ENCODE assay signal across 1 cellular context in genomic region chr5:110288766-110289165, GRCh38.
TF ChIP-seq lines count a peak whose summit lies in the region.

No MANE protein-coding gene starts in this region.

TF ChIP-seq in WTC11, 78 proteins besides CTCF, POLR2A, EP300 and RAD21 (continued from another document):
- TF ChIP-seq ZNF281 (CRISPR knock-in tag; IDR thresholded peaks at IDR 0.05), result no peak
- TF ChIP-seq PRRX2 (CRISPR knock-in tag; IDR thresholded peaks at IDR 0.05), result no peak
- no peak for TF ChIP-seq FOXJ3 (CRISPR knock-in tag; IDR thresholded peaks at IDR 0.05; ENCODE audit: borderline replicate concordance)
- TF ChIP-seq KAT7 (CRISPR knock-in tag; IDR thresholded peaks at IDR 0.05; ENCODE audit: borderline replicate concordance), result no peak
- no peak for TF ChIP-seq RELA (CRISPR knock-in tag; IDR thresholded peaks at IDR 0.05; ENCODE audit: borderline replicate concordance)
- no peak for TF ChIP-seq ZNF512 (CRISPR knock-in tag; IDR thresholded peaks at IDR 0.05; ENCODE audit: borderline replicate concordance)
- TF ChIP-seq ZNF219 (CRISPR knock-in tag; IDR thresholded peaks at IDR 0.05; ENCODE audit: borderline replicate concordance), result no peak
- no peak for TF ChIP-seq GABPB1 (CRISPR knock-in tag; IDR thresholded peaks at IDR 0.05)
TF ChIP-seq in WTC11: peak in this region for 0.
